ENCODE assay signal across 8 cellular contexts in genomic region chr16:57734308-57734924, GRCh38. TPM values are rescaled to one million over a fixed set of nuclear protein-coding genes. Genes with fewer than 3 reads are reported as not detected.
DNase-seq lines count a peak whose midpoint lies in the region; ATAC-seq and TF ChIP-seq lines count a peak whose summit lies in the region.

No MANE protein-coding gene starts in this region.

- peak overlapping the region; percentile 99 for H3K27ac Mint-ChIP-seq in chondrocyte (ENCODE audit: unreplicated experiment)

- peak overlapping the region; percentile 93 for H3K9ac ChIP-seq in HUES6 (ENCODE audit: low read length)
- peak overlapping the region; percentile 94 for H3K9ac ChIP-seq in mucosa of stomach (ENCODE audit: low read length)

- H3K4me1 ChIP-seq in HUES6 (ENCODE audit: control insufficient read depth, insufficient read depth, low read length): peaks cover 14% of the 10 kb centered on the region
- peaks cover 20% of the 10 kb centered on the region for H3K4me1 ChIP-seq in mucosa of stomach (ENCODE audit: control insufficient read depth, insufficient read depth, low read length)

- peaks cover 26% of the 10 kb centered on the region for H3K4me1 Mint-ChIP-seq in chondrocyte (ENCODE audit: low read depth)

- H3K9me3 Mint-ChIP-seq in chondrocyte (ENCODE audit: low read depth): peaks cover 4% of the 10 kb centered on the region

- H3K27me3 ChIP-seq in HUES6 (ENCODE audit: control insufficient read depth, insufficient read depth, low read length) (no peaks in the 10 kb centered on the region), mucosa of stomach (ENCODE audit: control insufficient read depth, insufficient read depth, low read length) (no peaks in the 10 kb centered on the region)

- H3K4me3 Mint-ChIP-seq in chondrocyte (ENCODE audit: unreplicated experiment): peak overlapping the region; percentile 99

- CTCF ChIA-PET in AG04449 (lab: Yijun Ruan, JAX): interaction anchor here (1.8 to 5.2 kb wide), 4 partner anchors 23 to 158 kb away, joined by 7 to 30 read pairs (median 28); no protein-coding TSS in a partner anchor

- no peaks in the 10 kb centered on the region for H3K36me3 Mint-ChIP-seq in chondrocyte (ENCODE audit: low read depth)

- H3K9me3 ChIP-seq in HUES6 (ENCODE audit: control insufficient read depth, insufficient read depth, low read depth, low read length) (peaks cover 4% of the 10 kb centered on the region; the same call in 1 of the 2 replicates), mucosa of stomach (ENCODE audit: control insufficient read depth, low read length) (no peaks in the 10 kb centered on the region)

- H3K4me3 ChIP-seq in AG04449 (ENCODE audit: low read depth, low read length) (peak overlapping the region; percentile 87), HUES6 (ENCODE audit: low read depth, low read length) (peak overlapping the region; percentile 81), mucosa of stomach (ENCODE audit: low read length) (peak overlapping the region; percentile 90)

- ATAC-seq in HG03196 (IDR thresholded peaks at IDR 0.05; ENCODE audit: unreplicated experiment): no peak

- DNase-seq in AG04449 (ENCODE audit: low read depth, low spot score) (no peak), chondrocyte (ENCODE audit: low spot score) (peak; percentile 86), NCI-H146 treated with DMSO at 0.1 percent for 48 hours (lab: John Stamatoyannopoulos, UW; ENCODE audit: unreplicated experiment) (no peak), NCI-H2107 treated with DMSO at 0.1 percent for 48 hours (lab: John Stamatoyannopoulos, UW; ENCODE audit: unreplicated experiment) (no peak), putamen (ENCODE audit: low spot score) (no peak)

- H3K36me3 ChIP-seq in HUES6 (ENCODE audit: control insufficient read depth, insufficient read depth, low read length): peaks cover 11% of the 10 kb centered on the region
- H3K36me3 ChIP-seq in mucosa of stomach (ENCODE audit: control insufficient read depth, insufficient read depth, low read length): no peaks in the 10 kb centered on the region

- TF ChIP-seq CTCF in AG04449 (IDR thresholded peaks at IDR 0.05; ENCODE audit: insufficient read depth, low read length, missing control alignments) (no peak), chondrocyte (IDR thresholded peaks at IDR 0.05) (no peak)

- peak overlapping the region; percentile 91 for H3K27ac ChIP-seq in HUES6 (ENCODE audit: low read depth, low read length)

- POLR2A ChIA-PET in AG04449 (lab: Yijun Ruan, JAX): interaction anchor here (1.2 kb wide), 1 partner anchor 14 kb away, joined by 3 read pairs; no protein-coding TSS in a partner anchor

- no peaks in the 10 kb centered on the region for H3K27me3 Mint-ChIP-seq in chondrocyte (ENCODE audit: low read depth)

RNA-seq across cellular contexts. Expression of gene KATNB1, which starts 1.2 kb away (rescaled TPM):
- total RNA-seq in chondrocyte: 14.0 to 20.6 TPM (median 14.7 TPM) in 3 replicates

RNA-seq across cellular contexts. Expression of gene DRC7, which starts 39.8 kb away (rescaled TPM):
- not detected in 3 replicates for total RNA-seq in chondrocyte
